ENCODE assay signal across 2 cellular contexts in genomic region chr11:134287561-134287960, GRCh38.
TF ChIP-seq lines count a peak whose summit lies in the region.

No MANE protein-coding gene starts in this region.

TF ChIP-seq in GM23338, 12 proteins besides CTCF, POLR2A, EP300 and RAD21:
- TF ChIP-seq ZNF462 (CRISPR knock-in tag; IDR thresholded peaks at IDR 0.05), result no peak

TF ChIP-seq in H1, 55 proteins besides CTCF, POLR2A, EP300 and RAD21:
- TF ChIP-seq POLR2AphosphoS5 (IDR thresholded peaks at IDR 0.05; ENCODE audit: low read depth, low read length) (no peak), JUND (IDR thresholded peaks at IDR 0.05; ENCODE audit: low read length) (no peak), RNF2 (IDR thresholded peaks at IDR 0.05; ENCODE audit: borderline replicate concordance, low read depth, low read length, missing control alignments, poor library complexity, severe bottlenecking) (no peak)
